ENCODE assay signal across 8 cellular contexts in genomic region chr4:118968006-118968405, GRCh38.
DNase-seq lines count a peak whose midpoint lies in the region; ATAC-seq and TF ChIP-seq lines count a peak whose summit lies in the region.

No MANE protein-coding gene starts in this region.

- peaks cover 15% of the 10 kb centered on the region for H3F3A ChIP-seq in SK-N-SH (replicated peaks; ENCODE audit: insufficient read depth)

- WGBS in SK-N-SH (ENCODE audit: low lambda C conversion rate): 13% methylated on average over 1 of the region's 1 CpG

- H3K4me3 ChIP-seq in BE2C (ENCODE audit: low read depth, low read length) (0 out of 2 replicates have a peak overlapping the region, but pooled peaks have one; percentile 9), SK-N-SH (ENCODE audit: low read depth in 2 of 2, low read length in 1 of 2) (peak overlapping the region in 1 of 2 experiments; percentile 2; a peak in 1 of 4 replicates), fibroblast of lung (replicated peaks in 1 of 4; ENCODE audit: control extremely low read depth in 1 of 4, insufficient read depth in 1 of 4, low read depth in 3 of 4, low read length in 4 of 4) (peak overlapping the region in 2 of 4 experiments; percentile 5 to 11)

- no peaks in the 10 kb centered on the region for H3K9me2 ChIP-seq in SK-N-SH

- H3K4me3 Mint-ChIP-seq in nephron: peak overlapping the region in 2 of 3 experiments; percentile 30 to 65

- H3K36me3 Mint-ChIP-seq in nephron (ENCODE audit: low read depth): no peaks in the 10 kb centered on the region

- no peaks in the 10 kb centered on the region for H3K27me3 Mint-ChIP-seq in nephron (ENCODE audit: low read depth)

- peak overlapping the region; percentile 70 to 91 for H3K27ac ChIP-seq in SK-N-SH (ENCODE audit: low read depth in 2 of 2, low read length in 1 of 2)
- H3K27ac ChIP-seq in fibroblast of lung (ENCODE audit: insufficient read depth, low read length): peak overlapping the region; percentile 53

- H3K4me2 ChIP-seq in SK-N-SH: peak overlapping the region; percentile 42
- H3K4me2 ChIP-seq in fibroblast of lung (ENCODE audit: extremely low read depth, insufficient read depth, low read length): peak overlapping the region; percentile 75

- H3K9me3 ChIP-seq in BE2C (no peaks in the 10 kb centered on the region), SK-N-SH (no peaks in the 10 kb centered on the region), fibroblast of lung (ENCODE audit: control insufficient read depth, insufficient read depth, low read depth, low read length) (no peaks in the 10 kb centered on the region)

- CTCF ChIA-PET in SK-N-SH (lab: Yijun Ruan, JAX): interaction anchor here (0.8 to 8.2 kb wide), 26 partner anchors 10 to 283 kb away, joined by 3 to 111 read pairs (median 6); partner anchors contain the start of genes METTL14 and SYNPO2

- DNase-seq in BE2C (peak; percentile 23), GM19240 (ENCODE audit: insufficient read length, low spot score) (peak; percentile 77), SK-N-SH (no peak), fibroblast of lung (ENCODE audit: low read depth in 2 of 2) (peak; percentile 93 to 96), NCI-H748 treated with DMSO at 0.1 percent for 48 hours (lab: John Stamatoyannopoulos, UW) (no peak)
- no peak for DNase-seq in stimulated activated CD4-positive, alpha-beta T cell treated with anti-CD3 and anti-CD28 coated beads, Interleukin-12 subunit alpha, Interleukin-12 subunit beta, amount 100 ng/mL, for 4 hours

- H3K27me3 ChIP-seq in BE2C (no peaks in the 10 kb centered on the region), SK-N-SH (ENCODE audit: insufficient read depth) (no peaks in the 10 kb centered on the region), fibroblast of lung (ENCODE audit: control insufficient read depth, insufficient read depth, low read length) (no peaks in the 10 kb centered on the region)

- H3K4me1 Mint-ChIP-seq in nephron: peaks cover 61% of the 10 kb centered on the region

- H2AFZ ChIP-seq in SK-N-SH (ENCODE audit: low read depth): peak overlapping the region; percentile 52
- peak overlapping the region; percentile 51 for H2AFZ ChIP-seq in fibroblast of lung (ENCODE audit: low read length)

- TF ChIP-seq CTCF in BE2C (IDR thresholded peaks at IDR 0.05; ENCODE audit: low read depth, low read length) (no peak), SK-N-SH (IDR thresholded peaks at IDR 0.05) (no peak), fibroblast of lung (conservative IDR thresholded peaks at IDR 0.05 in 1 of 2, IDR thresholded peaks at IDR 0.05 in 1 of 2; ENCODE audit: low read depth in 1 of 2, low read length in 2 of 2) (no peak), nephron (IDR thresholded peaks at IDR 0.05; ENCODE audit: unreplicated experiment in 3 of 3) (no peak)

- ATAC-seq in HG03159 (IDR thresholded peaks at IDR 0.05; ENCODE audit: unreplicated experiment): peak; percentile 100

- H3K4me1 ChIP-seq in BE2C (peaks cover 68% of the 10 kb centered on the region), SK-N-SH (ENCODE audit: control insufficient read depth in 1 of 2, insufficient read depth in 2 of 2, low read depth in 1 of 2, low read length in 1 of 2) (peaks cover 13 to 34% of the 10 kb centered on the region in 2 experiments), fibroblast of lung (ENCODE audit: control insufficient read depth, extremely low read depth, insufficient read depth, low read length) (peaks cover 20% of the 10 kb centered on the region)

- peaks cover 31% of the 10 kb centered on the region for H3K36me3 ChIP-seq in BE2C
- H3K36me3 ChIP-seq in SK-N-SH (replicated peaks in 1 of 2; ENCODE audit: control insufficient read depth in 1 of 2, insufficient read depth in 2 of 2, low read length in 1 of 2): peaks cover 0 to 16% of the 10 kb centered on the region in 2 experiments
- H3K36me3 ChIP-seq in fibroblast of lung (ENCODE audit: control insufficient read depth, insufficient read depth, low read length): no peaks in the 10 kb centered on the region

- H3K9me3 Mint-ChIP-seq in nephron: no peaks in the 10 kb centered on the region

- H3K9ac ChIP-seq in SK-N-SH (peak overlapping the region; percentile 6; the same call in 1 of the 2 replicates), fibroblast of lung (ENCODE audit: insufficient read depth, low read length) (no peak overlapping the region)

- H4K20me1 ChIP-seq in SK-N-SH (ENCODE audit: insufficient read depth) (no peaks in the 10 kb centered on the region), fibroblast of lung (ENCODE audit: control insufficient read depth, extremely low read depth, insufficient read depth, low read length) (no peaks in the 10 kb centered on the region)

- no peak for TF ChIP-seq RAD21 in SK-N-SH (IDR thresholded peaks at IDR 0.05; ENCODE audit: low read length)

- TF ChIP-seq EP300 in SK-N-SH (IDR thresholded peaks at IDR 0.05; ENCODE audit: borderline replicate concordance in 1 of 2, low read depth in 1 of 2, low read length in 1 of 2): no peak

- POLR2A ChIA-PET in SK-N-SH (lab: Yijun Ruan, JAX): interaction anchor here (1.2 kb wide), 1 partner anchor 79 kb away, joined by 5 read pairs; the partner anchor contains the start of gene SYNPO2

- H3K27ac Mint-ChIP-seq in nephron: peak overlapping the region; percentile 78 to 95 (median 88)

- no peaks in the 10 kb centered on the region for H3K79me2 ChIP-seq in SK-N-SH (ENCODE audit: insufficient read depth)
- H3K79me2 ChIP-seq in fibroblast of lung (ENCODE audit: control insufficient read depth, insufficient read depth, low read length): no peaks in the 10 kb centered on the region

TF ChIP-seq in SK-N-SH, 30 proteins besides CTCF, POLR2A, EP300 and RAD21:
- TF ChIP-seq JUND (IDR thresholded peaks at IDR 0.05) (no peak), SIN3A (IDR thresholded peaks at IDR 0.05; ENCODE audit: borderline replicate concordance, low read depth, low read length) (0 out of 2 replicates have a peak, but pooled peaks have one; percentile 15), PBX3 (IDR thresholded peaks at IDR 0.05) (peak; percentile 41; the same call in 1 of the 2 replicates), TCF12 (IDR thresholded peaks at IDR 0.05) (peak; percentile 53), MAX (IDR thresholded peaks at IDR 0.05; ENCODE audit: low read depth) (0 out of 2 replicates have a peak, but pooled peaks have one; percentile 29), RXRA (IDR thresholded peaks at IDR 0.05; ENCODE audit: borderline replicate concordance, low read depth) (peak; percentile 73)

Comparison
In these comparisons a context has a peak if more than half of its experiments do, and no peak if none do; other contexts are left out.
1. DNase-seq: peak in BE2C (single experiment), GM19240 (single experiment) and fibroblast of lung (2 of 2); none in SK-N-SH (single experiment), NCI-H748 treated with DMSO at 0.1 percent for 48 hours (single experiment) and stimulated activated CD4-positive, alpha-beta T cell treated with anti-CD3 and anti-CD28 coated beads, Interleukin-12 subunit alpha, Interleukin-12 subunit beta, amount 100 ng/mL, for 4 hours (single experiment).